Comparison of ENCODE assay signal across 22 cellular contexts in genomic region chr2:2834530-2835254, GRCh38.
"Had no signal": no experiment of that assay in that cellular context is flagged by ENCODE, and none has a peak within 500 bp of the region (broad histone marks: within the 10 kb centered on the region; RNA-seq: fewer than 3 reads in every experiment).

No MANE protein-coding gene starts in this region.

- H3K4me3 Mint-ChIP-seq: activated CD4-positive, alpha-beta T cell treated with anti-CD3 and anti-CD28 coated beads, Interleukin-2, amount 10 ng/mL, durations not matched to agents 7 days and 5 days; activated naive CD4-positive, alpha-beta T cell treated with anti-CD3 and anti-CD28 coated beads, Interleukin-2, amount 50 U/mL, for 24 hours; immature natural killer cell; natural killer cell treated with Interleukin-12 subunit alpha and Interleukin-12 subunit beta and Interleukin-15 and Interleukin-18, amount 100 ng/mL, for 72 hours had no signal

- H3K9me3 Mint-ChIP-seq: activated CD4-positive, alpha-beta T cell treated with anti-CD3 and anti-CD28 coated beads, Interleukin-2, amount 10 ng/mL, durations not matched to agents 7 days and 5 days; activated naive CD4-positive, alpha-beta T cell treated with anti-CD3 and anti-CD28 coated beads, Interleukin-2, amount 50 U/mL, for 24 hours; immature natural killer cell had no signal

- H3K36me3 Mint-ChIP-seq: activated naive CD4-positive, alpha-beta T cell treated with anti-CD3 and anti-CD28 coated beads, Interleukin-2, amount 50 U/mL, for 24 hours; immature natural killer cell; natural killer cell treated with Interleukin-12 subunit alpha and Interleukin-12 subunit beta and Interleukin-15 and Interleukin-18, amount 100 ng/mL, for 72 hours had no signal

- H3K27ac ChIP-seq: brain microvascular endothelial cell, left ventricle myocardium inferior, ovary, prostate gland, SK-N-MC, tibial artery, WERI-Rb-1 had no signal

- ATAC-seq: natural killer cell treated with Interleukin-12 subunit alpha and Interleukin-12 subunit beta and Interleukin-15 and Interleukin-18, amount 100 ng/mL, for 72 hours; stimulated activated naive CD8-positive, alpha-beta T cell treated with anti-CD3 and anti-CD28 coated beads, Interleukin-15, Interleukin-2, amounts not matched to agents 100 U/mL and 50 U/mL, for 24 hours had no signal

- H3K4me1 ChIP-seq: prostate gland, tibial artery had no signal

- H3K27me3 Mint-ChIP-seq: activated CD4-positive, alpha-beta T cell treated with anti-CD3 and anti-CD28 coated beads, Interleukin-2, amount 10 ng/mL, durations not matched to agents 7 days and 5 days had no signal

- H3K27me3 ChIP-seq: brain microvascular endothelial cell, ovary had no signal

- H3K9me3 ChIP-seq: left ventricle myocardium inferior, ovary, prostate gland, tibial artery had no signal

- DNase-seq: activated CD4-positive, alpha-beta T cell treated with anti-CD3 and anti-CD28 coated beads, Interleukin-2, amount 10 ng/mL, durations not matched to agents 7 days and 5 days; activated CD4-positive, CD25-positive, alpha-beta regulatory T cell treated with anti-CD3 and anti-CD28 coated beads, Interleukin-2, amount 50 U/mL, for 72 hours; activated gamma-delta T cell treated with Interleukin-2 at 50 U/mL for 16 hours; activated T-cell treated with anti-CD3 and anti-CD28 coated beads, Interleukin-2, amount 50 U/mL, for 1 hour; aorta; brain microvascular endothelial cell; central memory CD4-positive, alpha-beta T cell; effector CD4-positive, alpha-beta T cell; foreskin fibroblast; immature natural killer cell; left ventricle myocardium inferior; mammary epithelial cell; ovary; stimulated activated CD4-positive, alpha-beta T cell treated with anti-CD3 and anti-CD28 coated beads, Interleukin-4, amount 100 ng/mL, for 4 hours; stimulated activated naive CD8-positive, alpha-beta T cell treated with anti-CD3 and anti-CD28 coated beads, Interleukin-15, Interleukin-2, amounts not matched to agents 100 U/mL and 50 U/mL, for 24 hours; substantia nigra; tibial artery; WERI-Rb-1 had no signal

- H3K27ac Mint-ChIP-seq: activated CD4-positive, alpha-beta T cell treated with anti-CD3 and anti-CD28 coated beads, Interleukin-2, amount 10 ng/mL, durations not matched to agents 7 days and 5 days; activated naive CD4-positive, alpha-beta T cell treated with anti-CD3 and anti-CD28 coated beads, Interleukin-2, amount 50 U/mL, for 24 hours; immature natural killer cell; natural killer cell treated with Interleukin-12 subunit alpha and Interleukin-12 subunit beta and Interleukin-15 and Interleukin-18, amount 100 ng/mL, for 72 hours had no signal

- H3K4me3 ChIP-seq: left ventricle myocardium inferior, ovary, prostate gland, SK-N-MC, tibial artery had no signal

- H3K4me1 Mint-ChIP-seq: activated CD4-positive, alpha-beta T cell treated with anti-CD3 and anti-CD28 coated beads, Interleukin-2, amount 10 ng/mL, durations not matched to agents 7 days and 5 days; activated naive CD4-positive, alpha-beta T cell treated with anti-CD3 and anti-CD28 coated beads, Interleukin-2, amount 50 U/mL, for 24 hours; immature natural killer cell had no signal

- H3K36me3 ChIP-seq: brain microvascular endothelial cell, left ventricle myocardium inferior, ovary, prostate gland, tibial artery, WERI-Rb-1 had no signal
